In genomic region chr15:85515212-85515611, GRCh38 we compare ENCODE assay signal across 2 cellular contexts.
TF ChIP-seq lines count a peak whose summit lies in the region.

No MANE protein-coding gene starts in this region.

TF ChIP-seq in GM23338, 12 proteins besides CTCF, POLR2A, EP300 and RAD21 (continued from another document):
- no peak for TF ChIP-seq ZNF462 (CRISPR knock-in tag; IDR thresholded peaks at IDR 0.05)
- no peak for TF ChIP-seq REST (IDR thresholded peaks at IDR 0.05; ENCODE audit: unreplicated experiment)
- no peak for TF ChIP-seq CREB1 (CRISPR knock-in tag; IDR thresholded peaks at IDR 0.05; ENCODE audit: low read depth)
- TF ChIP-seq STAT1 (IDR thresholded peaks at IDR 0.05; ENCODE audit: unreplicated experiment) = no peak

TF ChIP-seq in HepG2, 621 proteins besides CTCF, POLR2A, EP300 and RAD21 (continued from another document and continues in another):
- TF ChIP-seq PAXIP1 (CRISPR knock-in tag; conservative IDR thresholded peaks at IDR 0.05) = peak; percentile 46; the same call in 1 of the 2 replicates
- TF ChIP-seq CEBPG (CRISPR knock-in tag; IDR thresholded peaks at IDR 0.05) = peak; percentile 52; the same call in 1 of the 2 replicates
- peak; percentile 47; the same call in 1 of the 2 replicates for TF ChIP-seq ISL2 (CRISPR knock-in tag; IDR thresholded peaks at IDR 0.05)
- peak; percentile 47; the same call in 1 of the 2 replicates for TF ChIP-seq KAT8 (CRISPR knock-in tag; IDR thresholded peaks at IDR 0.05)
- TF ChIP-seq LCORL (IDR thresholded peaks at IDR 0.05) = no peak
- TF ChIP-seq LCORL (CRISPR knock-in tag; IDR thresholded peaks at IDR 0.05) = no peak
- TF ChIP-seq TCF7 (IDR thresholded peaks at IDR 0.05; ENCODE audit: low read depth) = peak; percentile 43; the same call in 1 of the 2 replicates
- peak; percentile 37; the same call in 1 of the 2 replicates for TF ChIP-seq FOXA3 (CRISPR knock-in tag; IDR thresholded peaks at IDR 0.05)
- TF ChIP-seq HMG20A (CRISPR knock-in tag; IDR thresholded peaks at IDR 0.05; ENCODE audit: borderline replicate concordance) = peak; percentile 41; the same call in 1 of the 2 replicates
- 0 out of 2 replicates have a peak, but pooled peaks have one; percentile 28 for TF ChIP-seq ZNF331 (CRISPR knock-in tag; IDR thresholded peaks at IDR 0.05)
- peak; percentile 43 for TF ChIP-seq FOXP4 (CRISPR knock-in tag; IDR thresholded peaks at IDR 0.05)
- no peak for TF ChIP-seq RFX1 (IDR thresholded peaks at IDR 0.05)
- TF ChIP-seq ARID5B (CRISPR knock-in tag; IDR thresholded peaks at IDR 0.05) = peak; percentile 77
- peak; percentile 53 for TF ChIP-seq BCL6 (CRISPR knock-in tag; IDR thresholded peaks at IDR 0.05)
- TF ChIP-seq ZNF18 (CRISPR knock-in tag; IDR thresholded peaks at IDR 0.05; ENCODE audit: insufficient replicate concordance) = no peak
- TF ChIP-seq ZNF644 (CRISPR knock-in tag; IDR thresholded peaks at IDR 0.05; ENCODE audit: low read depth) = 0 out of 2 replicates have a peak, but pooled peaks have one; percentile 51
- TF ChIP-seq ELF3 (CRISPR knock-in tag; IDR thresholded peaks at IDR 0.05) = peak; percentile 45
- peak; percentile 47; the same call in 1 of the 2 replicates for TF ChIP-seq ARID3A (IDR thresholded peaks at IDR 0.05; ENCODE audit: low read depth, low read length)
- peak; percentile 40; the same call in 1 of the 2 replicates for TF ChIP-seq AHDC1 (CRISPR knock-in tag; IDR thresholded peaks at IDR 0.05; ENCODE audit: borderline replicate concordance)
- 0 out of 2 replicates have a peak, but pooled peaks have one; percentile 36 for TF ChIP-seq ZBTB34 (CRISPR knock-in tag; IDR thresholded peaks at IDR 0.05)
- peak; percentile 47; the same call in 1 of the 2 replicates for TF ChIP-seq HOMEZ (CRISPR knock-in tag; IDR thresholded peaks at IDR 0.05; ENCODE audit: low read depth)
- TF ChIP-seq FOXP1 (IDR thresholded peaks at IDR 0.05) = no peak
- 0 out of 2 replicates have a peak, but pooled peaks have one; percentile 23 for TF ChIP-seq FOXP1 (CRISPR knock-in tag; IDR thresholded peaks at IDR 0.05)
- TF ChIP-seq ARHGAP35 (CRISPR knock-in tag; IDR thresholded peaks at IDR 0.05; ENCODE audit: borderline replicate concordance) = no peak
- TF ChIP-seq SOX13 (IDR thresholded peaks at IDR 0.05) = peak; percentile 55; the same call in 1 of the 2 replicates
- TF ChIP-seq SOX13 (CRISPR knock-in tag; conservative IDR thresholded peaks at IDR 0.05 in 1 of 2, IDR thresholded peaks at IDR 0.05 in 1 of 2) = peak in 1 of 2 experiments; percentile 96; a peak in 2 of 4 replicates
- TF ChIP-seq ZNF777 (CRISPR knock-in tag; IDR thresholded peaks at IDR 0.05) = no peak
- TF ChIP-seq FOXA1 (IDR thresholded peaks at IDR 0.05) = no peak
- peak; percentile 34; the same call in 1 of the 2 replicates for TF ChIP-seq FOXA1 (CRISPR knock-in tag; IDR thresholded peaks at IDR 0.05)
- TF ChIP-seq GATAD2A (CRISPR knock-in tag; IDR thresholded peaks at IDR 0.05) = 0 out of 2 replicates have a peak, but pooled peaks have one; percentile 35
- TF ChIP-seq MEF2D (CRISPR knock-in tag; IDR thresholded peaks at IDR 0.05) = no peak
